In the genomic region with DNA sequence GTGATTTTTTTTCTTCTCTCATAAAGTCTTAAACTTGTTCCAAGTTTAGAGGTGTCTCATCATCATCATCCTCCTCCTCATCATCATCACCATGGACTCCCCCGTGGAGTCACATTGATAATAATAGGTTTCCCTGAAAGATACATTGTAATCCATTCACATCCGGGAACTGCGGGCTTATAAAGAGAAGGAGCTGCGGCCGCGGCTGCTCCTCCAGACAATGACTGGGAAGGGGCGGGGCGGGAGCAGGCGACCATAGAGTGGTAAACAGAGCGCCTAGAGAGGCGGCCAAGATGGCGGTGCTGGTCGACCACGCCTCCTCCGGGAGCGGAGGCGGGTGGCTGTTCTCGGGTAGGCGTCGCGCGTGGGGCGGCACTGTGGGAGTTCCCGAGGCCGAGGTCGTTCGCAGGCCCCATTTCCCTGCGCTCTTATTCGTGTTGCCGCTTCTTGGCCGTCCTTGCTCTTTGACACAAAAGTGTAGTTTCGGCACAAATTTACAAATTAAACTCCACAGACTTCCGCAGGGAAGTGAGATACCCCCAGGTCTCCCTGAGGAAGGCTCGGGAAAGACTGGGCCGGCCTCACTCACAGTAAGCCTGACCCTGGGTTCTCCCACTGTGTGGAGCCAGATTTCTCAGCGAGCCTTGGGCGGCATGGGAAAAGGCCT, we compare ENCODE assay signal across 8 cellular contexts. TPM values are rescaled to one million over a fixed set of nuclear protein-coding genes. Genes with fewer than 3 reads are reported as not detected.
DNase-seq lines count a peak whose midpoint lies in the region; ATAC-seq and TF ChIP-seq lines count a peak whose summit lies in the region.

No MANE protein-coding gene starts in this region.

- in situ Hi-C loops in GM18951 (cut with MboI; ENCODE audit: low sequenced_read_pairs, unreplicated experiment) = no loop called here

- peak; percentile 67 for TF ChIP-seq POLR2A in GM18951 (IDR thresholded peaks at IDR 0.05; ENCODE audit: extremely low read depth, insufficient read depth, insufficient read length)

- peak; percentile 79 for ATAC-seq in HG03280 (IDR thresholded peaks at IDR 0.05; ENCODE audit: unreplicated experiment)

- CTCF ChIA-PET in AG04449 (lab: Yijun Ruan, JAX) = no interaction called here

- H3K36me3 Mint-ChIP-seq in activated CD4-positive, alpha-beta T cell treated with anti-CD3 and anti-CD28 coated beads, Interleukin-2, amount 10 ng/mL, durations not matched to agents 24 days and 14 days (ENCODE audit: low read depth) = no peaks in the 10 kb centered on the region
- H3K36me3 Mint-ChIP-seq in dendritic cell treated with granulocyte-macrophage colony-stimulating factor and Interleukin-4, amounts not matched to agents 40 ng/mL and 50 ng/mL, for 4 days (ENCODE audit: low read depth) = peaks cover 15% of the 10 kb centered on the region

- intact Hi-C loops in activated CD4-positive, alpha-beta T cell treated with anti-CD3 and anti-CD28 coated beads, Interleukin-2, amount 10 ng/mL, durations not matched to agents 24 days and 14 days (cut with micrococcal nuclease) = loop anchor here (5.0 kb wide), 4 partner anchors 102 to 1848 kb away; partner anchors contain the start of genes ONECUT2 and WDR7
- intact Hi-C loops in dendritic cell treated with granulocyte-macrophage colony-stimulating factor and Interleukin-4, amounts not matched to agents 40 ng/mL and 50 ng/mL, for 4 days (cut with micrococcal nuclease) = loop anchor here (2.0 to 10.0 kb wide), 8 partner anchors 125 to 1045 kb away; partner anchors contain the start of gene TXNL1

- peak overlapping the region; percentile 83 for H3K27ac Mint-ChIP-seq in activated CD4-positive, alpha-beta T cell treated with anti-CD3 and anti-CD28 coated beads, Interleukin-2, amount 10 ng/mL, durations not matched to agents 24 days and 14 days
- peak overlapping the region; percentile 86 for H3K27ac Mint-ChIP-seq in dendritic cell treated with granulocyte-macrophage colony-stimulating factor and Interleukin-4, amounts not matched to agents 40 ng/mL and 50 ng/mL, for 4 days

- peak overlapping the region; percentile 86 for H3K4me3 Mint-ChIP-seq in activated CD4-positive, alpha-beta T cell treated with anti-CD3 and anti-CD28 coated beads, Interleukin-2, amount 10 ng/mL, durations not matched to agents 24 days and 14 days
- H3K4me3 Mint-ChIP-seq in dendritic cell treated with granulocyte-macrophage colony-stimulating factor and Interleukin-4, amounts not matched to agents 40 ng/mL and 50 ng/mL, for 4 days = peak overlapping the region; percentile 81

- peak overlapping the region; percentile 59 for H3K4me3 ChIP-seq in AG04449 (ENCODE audit: low read depth, low read length)

- peaks cover 21% of the 10 kb centered on the region for H3K4me1 Mint-ChIP-seq in activated CD4-positive, alpha-beta T cell treated with anti-CD3 and anti-CD28 coated beads, Interleukin-2, amount 10 ng/mL, durations not matched to agents 24 days and 14 days
- H3K4me1 Mint-ChIP-seq in dendritic cell treated with granulocyte-macrophage colony-stimulating factor and Interleukin-4, amounts not matched to agents 40 ng/mL and 50 ng/mL, for 4 days (ENCODE audit: low read depth) = peaks cover 33% of the 10 kb centered on the region

- POLR2A ChIA-PET in AG04449 (lab: Yijun Ruan, JAX) = interaction anchor here (0.9 kb wide), 1 partner anchor 268 kb away, joined by 3 read pairs; no protein-coding TSS in a partner anchor

- H3K9me3 Mint-ChIP-seq in activated CD4-positive, alpha-beta T cell treated with anti-CD3 and anti-CD28 coated beads, Interleukin-2, amount 10 ng/mL, durations not matched to agents 24 days and 14 days = peaks cover 5% of the 10 kb centered on the region
- no peaks in the 10 kb centered on the region for H3K9me3 Mint-ChIP-seq in dendritic cell treated with granulocyte-macrophage colony-stimulating factor and Interleukin-4, amounts not matched to agents 40 ng/mL and 50 ng/mL, for 4 days

- H3K27me3 Mint-ChIP-seq in activated CD4-positive, alpha-beta T cell treated with anti-CD3 and anti-CD28 coated beads, Interleukin-2, amount 10 ng/mL, durations not matched to agents 24 days and 14 days = peaks cover 30% of the 10 kb centered on the region
- no peaks in the 10 kb centered on the region for H3K27me3 Mint-ChIP-seq in dendritic cell treated with granulocyte-macrophage colony-stimulating factor and Interleukin-4, amounts not matched to agents 40 ng/mL and 50 ng/mL, for 4 days

- DNase-seq in AG04449 (ENCODE audit: low read depth, low spot score) (peak; percentile 67), NCI-H460 (ENCODE audit: extremely low read depth, low read depth) (peak; percentile 74), left kidney (ENCODE audit: low read depth, low spot score) (peak; percentile 98)
- DNase-seq in activated CD4-positive, alpha-beta T cell treated with anti-CD3 and anti-CD28 coated beads, Interleukin-2, amount 10 ng/mL, durations not matched to agents 24 days and 14 days = peak; percentile 96
- DNase-seq in stimulated activated CD4-positive, alpha-beta T cell treated with anti-CD3 and anti-CD28 coated beads, Interleukin-1b, Interleukin-23, amount 100 ng/mL, for 4 hours (ENCODE audit: low read depth in 2 of 2) = peak; percentile 44 to 50

- TF ChIP-seq CTCF in AG04449 (IDR thresholded peaks at IDR 0.05; ENCODE audit: insufficient read depth, low read length, missing control alignments) = peak; percentile 18

RNA-seq across cellular contexts. Expression of gene TCF4, which starts 1.8 kb away (rescaled TPM):
- total RNA-seq in NCI-H460 (2014; rRNA removed; shearing (Covaris generic)) = 4.9 and 7.3 TPM in 2 replicates
- 3.7 and 6.6 TPM in 2 replicates for polyA plus RNA-seq in NCI-H460 (2014; cell fraction: nucleus; rRNA removed)
- total RNA-seq in activated CD4-positive, alpha-beta T cell treated with anti-CD3 and anti-CD28 coated beads, Interleukin-2, amount 10 ng/mL, durations not matched to agents 24 days and 14 days = 1.6 and 2.6 TPM in 2 replicates

Comparison
In these comparisons a context has a peak if more than half of its experiments do, and no peak if none do; other contexts are left out.
1. Peak in every context shown above with its lines: DNase-seq, ATAC-seq and H3K4me3 ChIP-seq.
2. DNase-seq: peak in every context shown above with its lines; median percentile 98 in left kidney; 96 in activated CD4-positive, alpha-beta T cell treated with anti-CD3 and anti-CD28 coated beads, Interleukin-2, amount 10 ng/mL, durations not matched to agents 24 days and 14 days; 74 in NCI-H460; 67 in AG04449; 47 in stimulated activated CD4-positive, alpha-beta T cell treated with anti-CD3 and anti-CD28 coated beads, Interleukin-1b, Interleukin-23, amount 100 ng/mL, for 4 hours.